Comparison of ENCODE assay signal across 7 cellular contexts in genomic region chr16:2858245-2859025, GRCh38. TPM values are rescaled to one million over a fixed set of nuclear protein-coding genes. Genes with fewer than 3 reads are reported as not detected.
DNase-seq lines count a peak whose midpoint lies in the region; ATAC-seq and TF ChIP-seq lines count a peak whose summit lies in the region.
"Had no signal": no experiment of that assay in that cellular context is flagged by ENCODE, and none has a peak within 500 bp of the region (broad histone marks: within the 10 kb centered on the region; RNA-seq: fewer than 3 reads in every experiment).

No MANE protein-coding gene starts in this region.

- TF ChIP-seq CTCF in OCI-LY7 (conservative IDR thresholded peaks at IDR 0.05; ENCODE audit: low read length): peak; percentile 35; the same call in 1 of the 2 replicates
- no peak for TF ChIP-seq CTCF in right lobe of liver (IDR thresholded peaks at IDR 0.05)

- H3K4me3 Mint-ChIP-seq in activated naive CD4-positive, alpha-beta T cell treated with anti-CD3 and anti-CD28 coated beads for 36 hours: no peak overlapping the region

- H3K4me1 Mint-ChIP-seq in activated naive CD4-positive, alpha-beta T cell treated with anti-CD3 and anti-CD28 coated beads for 36 hours (ENCODE audit: low read depth): peaks cover 5% of the 10 kb centered on the region

- CTCF ChIA-PET in OCI-LY7 (lab: Charles Lee; ENCODE audit: unreplicated experiment): no interaction called here
- CTCF ChIA-PET in activated naive CD4-positive, alpha-beta T cell treated with anti-CD3 and anti-CD28 coated beads for 36 hours (lab: Charles Lee): no interaction called here

- DNase-seq in DMS79 treated with DMSO at 0.1 percent for 48 hours (lab: John Stamatoyannopoulos, UW) (peak; percentile 38), OCI-LY7 (ENCODE audit: low spot score) (no peak), right lobe of liver (no peak), middle frontal gyrus (ENCODE audit: extremely low spot score, low spot score) (no peak)
- no peak for DNase-seq in activated naive CD4-positive, alpha-beta T cell treated with anti-CD3 and anti-CD28 coated beads for 36 hours
- DNase-seq in stimulated activated naive CD4-positive, alpha-beta T cell (lab: John Stamatoyannopoulos, UW): no peak

- H3K27ac ChIP-seq in OCI-LY7 (ENCODE audit: low read depth, low read length, poor library complexity, severe bottlenecking) (no peak overlapping the region), right lobe of liver (no peak overlapping the region)
- H3K27ac ChIP-seq: HL-60 had no signal

- H3K36me3 ChIP-seq in OCI-LY7 (ENCODE audit: insufficient read depth, low read length) (no peaks in the 10 kb centered on the region), right lobe of liver (no peaks in the 10 kb centered on the region)

- no peaks in the 10 kb centered on the region for H4K20me1 ChIP-seq in OCI-LY7 (ENCODE audit: insufficient read depth, low read length)

- POLR2A ChIA-PET in OCI-LY7 (lab: Charles Lee): no interaction called here

- H3K4me3 ChIP-seq in OCI-LY7 (ENCODE audit: low read depth, low read length, poor library complexity, severe bottlenecking): no peak overlapping the region
- H3K4me3 ChIP-seq in right lobe of liver: no peak overlapping the region

- no TSS peak for BruUV-seq in OCI-LY7 (replicated peaks; lab: Mats Ljungman, UMichigan)

- WGBS in right lobe of liver (ENCODE audit: insufficient coverage, low coverage, low lambda C conversion rate, missing lambda C conversion rate): 0% methylated on average over 3 of the region's 23 CpGs

- no peaks in the 10 kb centered on the region for H3K27me3 ChIP-seq in right lobe of liver

- peaks cover 8% of the 10 kb centered on the region for H3K27me3 Mint-ChIP-seq in activated naive CD4-positive, alpha-beta T cell treated with anti-CD3 and anti-CD28 coated beads for 36 hours (ENCODE audit: low read depth)

- H3K4me2 ChIP-seq in OCI-LY7 (ENCODE audit: low read length): no peak overlapping the region

- no peak overlapping the region for H2AFZ ChIP-seq in OCI-LY7 (ENCODE audit: low read length)

- peaks cover 2% of the 10 kb centered on the region for H3K36me3 Mint-ChIP-seq in activated naive CD4-positive, alpha-beta T cell treated with anti-CD3 and anti-CD28 coated beads for 36 hours (ENCODE audit: low read depth)

- no peak for TF ChIP-seq POLR2A in right lobe of liver (IDR thresholded peaks at IDR 0.05)

- intact Hi-C loops in OCI-LY7 (cut with micrococcal nuclease; ENCODE audit: unreplicated experiment) (loop anchor here (10.0 kb wide), 1 partner anchor 64 kb away; the partner anchor contains the start of gene PRSS41), right lobe of liver (cut with DNase I) (no loop called here)
- intact Hi-C loops in activated naive CD4-positive, alpha-beta T cell treated with anti-CD3 and anti-CD28 coated beads for 36 hours (cut with micrococcal nuclease): no loop called here

- H3K9me2 ChIP-seq in OCI-LY7 (ENCODE audit: insufficient read depth, low read length): no peaks in the 10 kb centered on the region

- H3K9me3 ChIP-seq in OCI-LY7 (ENCODE audit: low read length) (no peaks in the 10 kb centered on the region), right lobe of liver (no peaks in the 10 kb centered on the region)

- H3K4me1 ChIP-seq in OCI-LY7 (ENCODE audit: insufficient read depth, low read length, poor library complexity, severe bottlenecking): no peaks in the 10 kb centered on the region
- H3K4me1 ChIP-seq in right lobe of liver: no peaks in the 10 kb centered on the region

- H3K79me2 ChIP-seq in OCI-LY7 (ENCODE audit: insufficient read depth, low read depth, low read length): no peaks in the 10 kb centered on the region

- ATAC-seq in right lobe of liver: peak in 3 of 4 donors; percentile 26 to 74 (median 63)

- no peak overlapping the region for H3K27ac Mint-ChIP-seq in activated naive CD4-positive, alpha-beta T cell treated with anti-CD3 and anti-CD28 coated beads for 36 hours

- H3K9me3 Mint-ChIP-seq in activated naive CD4-positive, alpha-beta T cell treated with anti-CD3 and anti-CD28 coated beads for 36 hours: peaks cover 18% of the 10 kb centered on the region

RNA-seq across cellular contexts. Expression of gene PRSS22, which starts 0.5 kb away (rescaled TPM):
- not detected in 2 replicates for total RNA-seq in OCI-LY7 (2014; rRNA removed; shearing (Covaris generic))
- total RNA-seq in OCI-LY7 (2022): not detected in 2 replicates
- 1 to 10 TPM in 2 of 6 experiments, under 1 TPM in 3, not detected in 1; 0.18 to 2.1 (median 0.84) TPM for total RNA-seq in right lobe of liver
- total RNA-seq in activated naive CD4-positive, alpha-beta T cell treated with anti-CD3 and anti-CD28 coated beads for 36 hours: not detected

RNA-seq across cellular contexts. Expression of gene FLYWCH2, which starts 24.6 kb away (rescaled TPM):
- total RNA-seq in OCI-LY7 (2014; rRNA removed; shearing (Covaris generic)): 38.7 and 44.9 TPM in 2 replicates
- total RNA-seq in OCI-LY7 (2022) (22.3 and 23.9 TPM in 2 replicates), right lobe of liver (10 to 100 TPM in 2 of 6 experiments, 1 to 10 TPM in 4; 3.6 to 18.9 (median 5.6) TPM)
- total RNA-seq in activated naive CD4-positive, alpha-beta T cell treated with anti-CD3 and anti-CD28 coated beads for 36 hours: 10 to 100 TPM; 12.7 to 15.2 TPM

RNA-seq across cellular contexts. Expression of gene ZG16B, which starts 28.3 kb away (rescaled TPM):
- total RNA-seq in OCI-LY7 (2014; rRNA removed; shearing (Covaris generic)): 1.2 and 4.0 TPM in 2 replicates
- total RNA-seq in OCI-LY7 (2022) (2.5 and 2.6 TPM in 2 replicates), right lobe of liver (1 to 10 TPM in 1 of 6 experiments, under 1 TPM in 3, not detected in 2; 0.24 to 1.6 (median 0.50) TPM)
- total RNA-seq in activated naive CD4-positive, alpha-beta T cell treated with anti-CD3 and anti-CD28 coated beads for 36 hours: under 1 TPM; 0.22 to 0.64 TPM

RNA-seq across cellular contexts. Expression of gene PRSS21, which starts 41.4 kb away (rescaled TPM):
- 44.5 and 68.7 TPM in 2 replicates for total RNA-seq in OCI-LY7 (2014; rRNA removed; shearing (Covaris generic))
- total RNA-seq in OCI-LY7 (2022): 69.6 and 75.1 TPM in 2 replicates
- not detected for total RNA-seq in right lobe of liver
- total RNA-seq in activated naive CD4-positive, alpha-beta T cell treated with anti-CD3 and anti-CD28 coated beads for 36 hours: 1 to 10 TPM; 3.3 to 4.1 TPM

RNA-seq across cellular contexts. Expression of gene FLYWCH1, which starts 53.3 kb away (rescaled TPM):
- 25.3 and 26.1 TPM in 2 replicates for total RNA-seq in OCI-LY7 (2014; rRNA removed; shearing (Covaris generic))
- total RNA-seq in OCI-LY7 (2022) (61.9 and 63.9 TPM in 2 replicates), right lobe of liver (10 to 100 TPM in 5 of 6 experiments, 1 to 10 TPM in 1; 9.3 to 19.8 (median 15.1) TPM)
- 10 to 100 TPM; 33.5 to 35.4 TPM for total RNA-seq in activated naive CD4-positive, alpha-beta T cell treated with anti-CD3 and anti-CD28 coated beads for 36 hours
